In the genomic region with DNA sequence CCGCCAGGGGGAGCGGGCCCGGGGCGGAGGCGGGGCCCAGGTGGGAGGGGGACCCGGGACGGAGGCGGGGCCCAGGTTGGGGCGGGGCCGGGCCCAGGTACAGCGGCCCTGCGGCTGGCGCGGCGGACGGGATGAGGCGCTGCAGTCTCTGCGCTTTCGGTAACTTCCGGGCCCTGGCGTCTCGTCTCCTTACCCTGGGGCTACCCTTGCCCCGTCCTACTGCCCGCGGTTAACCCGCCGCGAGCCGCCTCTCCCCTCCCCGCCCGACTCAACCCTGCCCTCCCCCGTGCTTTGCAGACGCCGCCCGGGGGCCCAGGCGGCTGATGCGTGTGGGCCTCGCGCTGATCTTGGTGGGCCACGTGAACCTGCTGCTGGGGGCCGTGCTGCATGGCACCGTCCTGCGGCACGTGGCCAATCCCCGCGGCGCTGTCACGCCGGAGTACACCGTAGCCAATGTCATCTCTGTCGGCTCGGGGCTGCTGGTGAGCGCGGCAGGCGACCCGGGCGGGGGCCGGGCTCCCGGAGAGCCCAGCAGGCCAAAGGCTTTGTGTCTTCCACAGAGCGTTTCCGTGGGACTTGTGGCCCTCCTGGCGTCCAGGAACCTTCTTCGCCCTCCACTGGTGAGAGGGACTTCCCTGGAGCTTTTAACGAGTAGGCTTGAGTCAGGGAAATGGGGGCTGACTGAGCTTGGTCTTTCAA, we compare ENCODE assay signal across 1 cellular context.
TF ChIP-seq lines count a peak whose summit lies in the region.

A gene with protein sequence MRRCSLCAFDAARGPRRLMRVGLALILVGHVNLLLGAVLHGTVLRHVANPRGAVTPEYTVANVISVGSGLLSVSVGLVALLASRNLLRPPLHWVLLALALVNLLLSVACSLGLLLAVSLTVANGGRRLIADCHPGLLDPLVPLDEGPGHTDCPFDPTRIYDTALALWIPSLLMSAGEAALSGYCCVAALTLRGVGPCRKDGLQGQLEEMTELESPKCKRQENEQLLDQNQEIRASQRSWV (plus strand): TSS at position 100 of the 699 bp plus-strand sequence. CDS start 32 bp downstream, at position 132.

TF ChIP-seq in WTC11, 78 proteins besides CTCF, POLR2A, EP300 and RAD21 (continued from another document and continues in another):
- TF ChIP-seq ZNF423 (CRISPR knock-in tag; IDR thresholded peaks at IDR 0.05) (peak; percentile 74), TEAD4 (CRISPR knock-in tag; IDR thresholded peaks at IDR 0.05) (no peak), GABPB1 (CRISPR knock-in tag; IDR thresholded peaks at IDR 0.05) (no peak), NR2C2 (CRISPR knock-in tag; IDR thresholded peaks at IDR 0.05) (no peak), HMGA2 (CRISPR knock-in tag; IDR thresholded peaks at IDR 0.05) (no peak), JAZF1 (CRISPR knock-in tag; IDR thresholded peaks at IDR 0.05) (no peak), NR1H2 (CRISPR knock-in tag; IDR thresholded peaks at IDR 0.05) (peak; percentile 85), SOX15 (CRISPR knock-in tag; IDR thresholded peaks at IDR 0.05) (no peak), ATF1 (CRISPR knock-in tag; IDR thresholded peaks at IDR 0.05) (no peak), NFATC4 (CRISPR knock-in tag; IDR thresholded peaks at IDR 0.05) (peak; percentile 76; the same call in 1 of the 2 replicates), ZNF263 (CRISPR knock-in tag; IDR thresholded peaks at IDR 0.05; ENCODE audit: low read depth) (no peak), SP1 (CRISPR knock-in tag; conservative IDR thresholded peaks at IDR 0.05) (peak; percentile 79), CREM (CRISPR knock-in tag; IDR thresholded peaks at IDR 0.05) (peak; percentile 25; the same call in 1 of the 2 replicates), RELA (CRISPR knock-in tag; IDR thresholded peaks at IDR 0.05; ENCODE audit: borderline replicate concordance) (peak; percentile 68), ZNF121 (CRISPR knock-in tag; IDR thresholded peaks at IDR 0.05) (peak; percentile 95), ZBTB21 (CRISPR knock-in tag; IDR thresholded peaks at IDR 0.05; ENCODE audit: borderline replicate concordance) (peak; percentile 75), MYBL2 (CRISPR knock-in tag; IDR thresholded peaks at IDR 0.05) (peak; percentile 82; the same call in 1 of the 2 replicates), TP53 (CRISPR knock-in tag; IDR thresholded peaks at IDR 0.05) (peak; percentile 71), OVOL2 (CRISPR knock-in tag; IDR thresholded peaks at IDR 0.05; ENCODE audit: borderline replicate concordance) (no peak), GRHL2 (CRISPR knock-in tag; IDR thresholded peaks at IDR 0.05; ENCODE audit: insufficient replicate concordance, severe bottlenecking) (no peak), NFYB (CRISPR knock-in tag; conservative IDR thresholded peaks at IDR 0.05; ENCODE audit: low read depth) (no peak; the same call in 1 of the 2 replicates), TCF7 (CRISPR knock-in tag; IDR thresholded peaks at IDR 0.05; ENCODE audit: low read depth) (peak; percentile 83), NFE2L1 (CRISPR knock-in tag; IDR thresholded peaks at IDR 0.05) (peak; percentile 65; the same call in 1 of the 2 replicates), GTF2I (CRISPR knock-in tag; conservative IDR thresholded peaks at IDR 0.05) (no peak)
- TF ChIP-seq, protein P1, sequence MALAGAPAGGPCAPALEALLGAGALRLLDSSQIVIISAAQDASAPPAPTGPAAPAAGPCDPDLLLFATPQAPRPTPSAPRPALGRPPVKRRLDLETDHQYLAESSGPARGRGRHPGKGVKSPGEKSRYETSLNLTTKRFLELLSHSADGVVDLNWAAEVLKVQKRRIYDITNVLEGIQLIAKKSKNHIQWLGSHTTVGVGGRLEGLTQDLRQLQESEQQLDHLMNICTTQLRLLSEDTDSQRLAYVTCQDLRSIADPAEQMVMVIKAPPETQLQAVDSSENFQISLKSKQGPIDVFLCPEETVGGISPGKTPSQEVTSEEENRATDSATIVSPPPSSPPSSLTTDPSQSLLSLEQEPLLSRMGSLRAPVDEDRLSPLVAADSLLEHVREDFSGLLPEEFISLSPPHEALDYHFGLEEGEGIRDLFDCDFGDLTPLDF (CRISPR knock-in tag; IDR thresholded peaks at IDR 0.05): 0 out of 2 replicates have a peak, but pooled peaks have one; percentile 49
- TF ChIP-seq, protein P2, sequence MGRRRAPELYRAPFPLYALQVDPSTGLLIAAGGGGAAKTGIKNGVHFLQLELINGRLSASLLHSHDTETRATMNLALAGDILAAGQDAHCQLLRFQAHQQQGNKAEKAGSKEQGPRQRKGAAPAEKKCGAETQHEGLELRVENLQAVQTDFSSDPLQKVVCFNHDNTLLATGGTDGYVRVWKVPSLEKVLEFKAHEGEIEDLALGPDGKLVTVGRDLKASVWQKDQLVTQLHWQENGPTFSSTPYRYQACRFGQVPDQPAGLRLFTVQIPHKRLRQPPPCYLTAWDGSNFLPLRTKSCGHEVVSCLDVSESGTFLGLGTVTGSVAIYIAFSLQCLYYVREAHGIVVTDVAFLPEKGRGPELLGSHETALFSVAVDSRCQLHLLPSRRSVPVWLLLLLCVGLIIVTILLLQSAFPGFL (CRISPR knock-in tag; IDR thresholded peaks at IDR 0.05; ENCODE audit: borderline replicate concordance): no peak
- TF ChIP-seq, protein P3, sequence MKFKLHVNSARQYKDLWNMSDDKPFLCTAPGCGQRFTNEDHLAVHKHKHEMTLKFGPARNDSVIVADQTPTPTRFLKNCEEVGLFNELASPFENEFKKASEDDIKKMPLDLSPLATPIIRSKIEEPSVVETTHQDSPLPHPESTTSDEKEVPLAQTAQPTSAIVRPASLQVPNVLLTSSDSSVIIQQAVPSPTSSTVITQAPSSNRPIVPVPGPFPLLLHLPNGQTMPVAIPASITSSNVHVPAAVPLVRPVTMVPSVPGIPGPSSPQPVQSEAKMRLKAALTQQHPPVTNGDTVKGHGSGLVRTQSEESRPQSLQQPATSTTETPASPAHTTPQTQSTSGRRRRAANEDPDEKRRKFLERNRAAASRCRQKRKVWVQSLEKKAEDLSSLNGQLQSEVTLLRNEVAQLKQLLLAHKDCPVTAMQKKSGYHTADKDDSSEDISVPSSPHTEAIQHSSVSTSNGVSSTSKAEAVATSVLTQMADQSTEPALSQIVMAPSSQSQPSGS (CRISPR knock-in tag; IDR thresholded peaks at IDR 0.05; ENCODE audit: borderline replicate concordance, low read depth): peak; percentile 68; the same call in 1 of the 2 replicates
- TF ChIP-seq, protein P4, sequence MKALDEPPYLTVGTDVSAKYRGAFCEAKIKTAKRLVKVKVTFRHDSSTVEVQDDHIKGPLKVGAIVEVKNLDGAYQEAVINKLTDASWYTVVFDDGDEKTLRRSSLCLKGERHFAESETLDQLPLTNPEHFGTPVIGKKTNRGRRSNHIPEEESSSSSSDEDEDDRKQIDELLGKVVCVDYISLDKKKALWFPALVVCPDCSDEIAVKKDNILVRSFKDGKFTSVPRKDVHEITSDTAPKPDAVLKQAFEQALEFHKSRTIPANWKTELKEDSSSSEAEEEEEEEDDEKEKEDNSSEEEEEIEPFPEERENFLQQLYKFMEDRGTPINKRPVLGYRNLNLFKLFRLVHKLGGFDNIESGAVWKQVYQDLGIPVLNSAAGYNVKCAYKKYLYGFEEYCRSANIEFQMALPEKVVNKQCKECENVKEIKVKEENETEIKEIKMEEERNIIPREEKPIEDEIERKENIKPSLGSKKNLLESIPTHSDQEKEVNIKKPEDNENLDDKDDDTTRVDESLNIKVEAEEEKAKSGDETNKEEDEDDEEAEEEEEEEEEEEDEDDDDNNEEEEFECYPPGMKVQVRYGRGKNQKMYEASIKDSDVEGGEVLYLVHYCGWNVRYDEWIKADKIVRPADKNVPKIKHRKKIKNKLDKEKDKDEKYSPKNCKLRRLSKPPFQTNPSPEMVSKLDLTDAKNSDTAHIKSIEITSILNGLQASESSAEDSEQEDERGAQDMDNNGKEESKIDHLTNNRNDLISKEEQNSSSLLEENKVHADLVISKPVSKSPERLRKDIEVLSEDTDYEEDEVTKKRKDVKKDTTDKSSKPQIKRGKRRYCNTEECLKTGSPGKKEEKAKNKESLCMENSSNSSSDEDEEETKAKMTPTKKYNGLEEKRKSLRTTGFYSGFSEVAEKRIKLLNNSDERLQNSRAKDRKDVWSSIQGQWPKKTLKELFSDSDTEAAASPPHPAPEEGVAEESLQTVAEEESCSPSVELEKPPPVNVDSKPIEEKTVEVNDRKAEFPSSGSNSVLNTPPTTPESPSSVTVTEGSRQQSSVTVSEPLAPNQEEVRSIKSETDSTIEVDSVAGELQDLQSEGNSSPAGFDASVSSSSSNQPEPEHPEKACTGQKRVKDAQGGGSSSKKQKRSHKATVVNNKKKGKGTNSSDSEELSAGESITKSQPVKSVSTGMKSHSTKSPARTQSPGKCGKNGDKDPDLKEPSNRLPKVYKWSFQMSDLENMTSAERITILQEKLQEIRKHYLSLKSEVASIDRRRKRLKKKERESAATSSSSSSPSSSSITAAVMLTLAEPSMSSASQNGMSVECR (CRISPR knock-in tag; IDR thresholded peaks at IDR 0.05; ENCODE audit: borderline replicate concordance): peak; percentile 63; the same call in 1 of the 2 replicates
- TF ChIP-seq, protein P5, sequence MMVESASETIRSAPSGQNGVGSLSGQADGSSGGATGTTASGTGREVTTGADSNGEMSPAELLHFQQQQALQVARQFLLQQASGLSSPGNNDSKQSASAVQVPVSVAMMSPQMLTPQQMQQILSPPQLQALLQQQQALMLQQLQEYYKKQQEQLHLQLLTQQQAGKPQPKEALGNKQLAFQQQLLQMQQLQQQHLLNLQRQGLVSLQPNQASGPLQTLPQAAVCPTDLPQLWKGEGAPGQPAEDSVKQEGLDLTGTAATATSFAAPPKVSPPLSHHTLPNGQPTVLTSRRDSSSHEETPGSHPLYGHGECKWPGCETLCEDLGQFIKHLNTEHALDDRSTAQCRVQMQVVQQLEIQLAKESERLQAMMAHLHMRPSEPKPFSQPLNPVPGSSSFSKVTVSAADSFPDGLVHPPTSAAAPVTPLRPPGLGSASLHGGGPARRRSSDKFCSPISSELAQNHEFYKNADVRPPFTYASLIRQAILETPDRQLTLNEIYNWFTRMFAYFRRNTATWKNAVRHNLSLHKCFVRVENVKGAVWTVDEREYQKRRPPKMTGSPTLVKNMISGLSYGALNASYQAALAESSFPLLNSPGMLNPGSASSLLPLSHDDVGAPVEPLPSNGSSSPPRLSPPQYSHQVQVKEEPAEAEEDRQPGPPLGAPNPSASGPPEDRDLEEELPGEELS (CRISPR knock-in tag; IDR thresholded peaks at IDR 0.05): peak; percentile 57
- TF ChIP-seq, protein P6, sequence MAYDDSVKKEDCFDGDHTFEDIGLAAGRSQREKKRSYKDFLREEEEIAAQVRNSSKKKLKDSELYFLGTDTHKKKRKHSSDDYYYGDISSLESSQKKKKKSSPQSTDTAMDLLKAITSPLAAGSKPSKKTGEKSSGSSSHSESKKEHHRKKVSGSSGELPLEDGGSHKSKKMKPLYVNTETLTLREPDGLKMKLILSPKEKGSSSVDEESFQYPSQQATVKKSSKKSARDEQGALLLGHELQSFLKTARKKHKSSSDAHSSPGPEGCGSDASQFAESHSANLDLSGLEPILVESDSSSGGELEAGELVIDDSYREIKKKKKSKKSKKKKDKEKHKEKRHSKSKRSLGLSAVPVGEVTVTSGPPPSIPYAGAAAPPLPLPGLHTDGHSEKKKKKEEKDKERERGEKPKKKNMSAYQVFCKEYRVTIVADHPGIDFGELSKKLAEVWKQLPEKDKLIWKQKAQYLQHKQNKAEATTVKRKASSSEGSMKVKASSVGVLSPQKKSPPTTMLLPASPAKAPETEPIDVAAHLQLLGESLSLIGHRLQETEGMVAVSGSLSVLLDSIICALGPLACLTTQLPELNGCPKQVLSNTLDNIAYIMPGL (CRISPR knock-in tag; IDR thresholded peaks at IDR 0.05): peak; percentile 55; the same call in 1 of the 2 replicates
- TF ChIP-seq, protein P7, sequence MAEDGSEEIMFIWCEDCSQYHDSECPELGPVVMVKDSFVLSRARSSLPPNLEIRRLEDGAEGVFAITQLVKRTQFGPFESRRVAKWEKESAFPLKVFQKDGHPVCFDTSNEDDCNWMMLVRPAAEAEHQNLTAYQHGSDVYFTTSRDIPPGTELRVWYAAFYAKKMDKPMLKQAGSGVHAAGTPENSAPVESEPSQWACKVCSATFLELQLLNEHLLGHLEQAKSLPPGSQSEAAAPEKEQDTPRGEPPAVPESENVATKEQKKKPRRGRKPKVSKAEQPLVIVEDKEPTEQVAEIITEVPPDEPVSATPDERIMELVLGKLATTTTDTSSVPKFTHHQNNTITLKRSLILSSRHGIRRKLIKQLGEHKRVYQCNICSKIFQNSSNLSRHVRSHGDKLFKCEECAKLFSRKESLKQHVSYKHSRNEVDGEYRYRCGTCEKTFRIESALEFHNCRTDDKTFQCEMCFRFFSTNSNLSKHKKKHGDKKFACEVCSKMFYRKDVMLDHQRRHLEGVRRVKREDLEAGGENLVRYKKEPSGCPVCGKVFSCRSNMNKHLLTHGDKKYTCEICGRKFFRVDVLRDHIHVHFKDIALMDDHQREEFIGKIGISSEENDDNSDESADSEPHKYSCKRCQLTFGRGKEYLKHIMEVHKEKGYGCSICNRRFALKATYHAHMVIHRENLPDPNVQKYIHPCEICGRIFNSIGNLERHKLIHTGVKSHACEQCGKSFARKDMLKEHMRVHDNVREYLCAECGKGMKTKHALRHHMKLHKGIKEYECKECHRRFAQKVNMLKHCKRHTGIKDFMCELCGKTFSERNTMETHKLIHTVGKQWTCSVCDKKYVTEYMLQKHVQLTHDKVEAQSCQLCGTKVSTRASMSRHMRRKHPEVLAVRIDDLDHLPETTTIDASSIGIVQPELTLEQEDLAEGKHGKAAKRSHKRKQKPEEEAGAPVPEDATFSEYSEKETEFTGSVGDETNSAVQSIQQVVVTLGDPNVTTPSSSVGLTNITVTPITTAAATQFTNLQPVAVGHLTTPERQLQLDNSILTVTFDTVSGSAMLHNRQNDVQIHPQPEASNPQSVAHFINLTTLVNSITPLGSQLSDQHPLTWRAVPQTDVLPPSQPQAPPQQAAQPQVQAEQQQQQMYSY (CRISPR knock-in tag; IDR thresholded peaks at IDR 0.05): no peak
- TF ChIP-seq, protein P8, sequence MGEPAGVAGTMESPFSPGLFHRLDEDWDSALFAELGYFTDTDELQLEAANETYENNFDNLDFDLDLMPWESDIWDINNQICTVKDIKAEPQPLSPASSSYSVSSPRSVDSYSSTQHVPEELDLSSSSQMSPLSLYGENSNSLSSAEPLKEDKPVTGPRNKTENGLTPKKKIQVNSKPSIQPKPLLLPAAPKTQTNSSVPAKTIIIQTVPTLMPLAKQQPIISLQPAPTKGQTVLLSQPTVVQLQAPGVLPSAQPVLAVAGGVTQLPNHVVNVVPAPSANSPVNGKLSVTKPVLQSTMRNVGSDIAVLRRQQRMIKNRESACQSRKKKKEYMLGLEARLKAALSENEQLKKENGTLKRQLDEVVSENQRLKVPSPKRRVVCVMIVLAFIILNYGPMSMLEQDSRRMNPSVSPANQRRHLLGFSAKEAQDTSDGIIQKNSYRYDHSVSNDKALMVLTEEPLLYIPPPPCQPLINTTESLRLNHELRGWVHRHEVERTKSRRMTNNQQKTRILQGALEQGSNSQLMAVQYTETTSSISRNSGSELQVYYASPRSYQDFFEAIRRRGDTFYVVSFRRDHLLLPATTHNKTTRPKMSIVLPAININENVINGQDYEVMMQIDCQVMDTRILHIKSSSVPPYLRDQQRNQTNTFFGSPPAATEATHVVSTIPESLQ (CRISPR knock-in tag; IDR thresholded peaks at IDR 0.05): no peak
- TF ChIP-seq, protein P9, sequence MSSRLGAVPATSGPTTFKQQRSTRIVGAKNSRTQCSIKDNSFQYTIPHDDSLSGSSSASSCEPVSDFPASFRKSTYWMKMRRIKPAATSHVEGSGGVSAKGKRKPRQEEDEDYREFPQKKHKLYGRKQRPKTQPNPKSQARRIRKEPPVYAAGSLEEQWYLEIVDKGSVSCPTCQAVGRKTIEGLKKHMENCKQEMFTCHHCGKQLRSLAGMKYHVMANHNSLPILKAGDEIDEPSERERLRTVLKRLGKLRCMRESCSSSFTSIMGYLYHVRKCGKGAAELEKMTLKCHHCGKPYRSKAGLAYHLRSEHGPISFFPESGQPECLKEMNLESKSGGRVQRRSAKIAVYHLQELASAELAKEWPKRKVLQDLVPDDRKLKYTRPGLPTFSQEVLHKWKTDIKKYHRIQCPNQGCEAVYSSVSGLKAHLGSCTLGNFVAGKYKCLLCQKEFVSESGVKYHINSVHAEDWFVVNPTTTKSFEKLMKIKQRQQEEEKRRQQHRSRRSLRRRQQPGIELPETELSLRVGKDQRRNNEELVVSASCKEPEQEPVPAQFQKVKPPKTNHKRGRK (CRISPR knock-in tag; IDR thresholded peaks at IDR 0.05; ENCODE audit: borderline replicate concordance): 0 out of 2 replicates have a peak, but pooled peaks have one; percentile 61
